ENCODE assay signal across 12 cellular contexts in the genomic region with DNA sequence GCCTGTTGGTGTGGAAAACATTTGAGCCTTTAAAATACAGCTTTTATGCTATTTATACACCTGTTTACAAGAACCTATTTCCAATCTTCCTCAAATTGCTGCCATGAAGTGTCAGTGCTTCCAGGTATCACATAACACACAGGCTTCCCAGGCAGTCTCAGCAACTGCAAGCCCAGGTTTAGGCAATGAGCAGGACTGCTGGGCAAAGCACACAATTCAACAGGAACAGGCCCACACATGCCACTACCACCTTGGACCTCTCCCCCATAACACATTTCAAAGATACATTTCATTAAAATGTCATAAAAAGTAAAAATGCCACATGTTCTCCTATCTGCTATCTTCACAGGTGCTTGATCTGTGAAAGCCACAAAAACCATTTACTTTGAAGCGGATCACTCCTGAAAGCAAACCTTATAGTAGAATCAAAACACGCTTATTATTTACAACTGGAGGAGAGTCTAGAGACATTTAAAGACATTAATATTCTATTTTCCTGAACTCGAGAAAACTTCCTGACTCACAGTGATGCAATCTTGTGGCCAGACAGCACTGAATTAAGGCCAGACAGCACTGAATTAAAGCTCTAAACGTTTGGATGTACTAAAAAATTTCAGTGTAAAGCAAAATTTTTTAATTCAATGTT. TPM values are rescaled to one million over a fixed set of nuclear protein-coding genes. Genes with fewer than 3 reads are reported as not detected.
DNase-seq lines count a peak whose midpoint lies in the region; ATAC-seq and TF ChIP-seq lines count a peak whose summit lies in the region.
"Had no signal": no experiment of that assay in that cellular context is flagged by ENCODE, and none has a peak within 500 bp of the region (broad histone marks: within the 10 kb centered on the region; RNA-seq: fewer than 3 reads in every experiment).

No MANE protein-coding gene starts in this region.

- peak overlapping the region; percentile 29; the same call in 1 of the 2 replicates for H3K27ac ChIP-seq in PC-9
- H3K27ac ChIP-seq: BLaER1 had no signal

- H3K9me2 ChIP-seq in PC-9 (ENCODE audit: insufficient read depth) = no peaks in the 10 kb centered on the region

- no peaks in the 10 kb centered on the region for H3K9me3 ChIP-seq in PC-9 (ENCODE audit: insufficient read depth, low read depth)
- H3K9me3 ChIP-seq: BLaER1 had no signal

- H3K4me1 ChIP-seq in PC-9 (replicated peaks; ENCODE audit: insufficient read depth) = peaks cover 15% of the 10 kb centered on the region
- H3K4me1 ChIP-seq: BLaER1 had no signal

- no TSS peak for BruUV-seq in PC-9 (replicated peaks; lab: Mats Ljungman, UMichigan)

- H4K20me1 ChIP-seq in PC-9 (ENCODE audit: insufficient read depth) = peaks cover 5% of the 10 kb centered on the region; the same call in 1 of the 2 replicates

- no peak overlapping the region for H3K4me3 ChIP-seq in PC-9
- H3K4me3 ChIP-seq: BLaER1 had no signal

- H2AFZ ChIP-seq in PC-9 = no peak overlapping the region

- ATAC-seq in activated T-cell treated with anti-CD3 and anti-CD28 coated beads, Interleukin-2, amount 50 U/mL, for 72 hours (replicated peaks in 1 of 2) = no peak
- ATAC-seq in effector memory CD8-positive, alpha-beta T cell (replicated peaks) = peak; percentile 69
- no peak for ATAC-seq in stimulated activated effector memory CD8-positive, alpha-beta T cell treated with anti-CD3 and anti-CD28 coated beads, Interleukin-12 subunit alpha, Interleukin-12 subunit beta, amount 100 ng/mL, for 72 hours
- ATAC-seq in HG02610 (IDR thresholded peaks at IDR 0.05; ENCODE audit: unreplicated experiment) = no peak
- ATAC-seq: stimulated activated naive B cell treated with anti-CD40 and anti-IgM and Interleukin-4, amounts not matched to agents 10 μg/mL and 1 μg/mL and 100 μg/mL, for 72 hours had no signal

- POLR2A ChIA-PET in PC-9 (lab: Charles Lee; ENCODE audit: unreplicated experiment) = no interaction called here

- peaks cover 29% of the 10 kb centered on the region for H3K36me3 ChIP-seq in PC-9 (ENCODE audit: low read depth)

- H3K27me3 ChIP-seq in PC-9 (ENCODE audit: insufficient read depth, low read depth) = no peaks in the 10 kb centered on the region
- H3K27me3 ChIP-seq: BLaER1 had no signal

- peaks cover 8% of the 10 kb centered on the region; the same call in 1 of the 2 replicates for H3K79me2 ChIP-seq in PC-9 (ENCODE audit: low read depth)

- no peak overlapping the region for H3K4me3 Mint-ChIP-seq in activated T-cell treated with anti-CD3 and anti-CD28 coated beads, Interleukin-2, amount 50 U/mL, for 72 hours
- H3K4me3 Mint-ChIP-seq in effector memory CD8-positive, alpha-beta T cell = peak overlapping the region in 1 of 2 donors; percentile 11
- H3K4me3 Mint-ChIP-seq in stimulated activated effector memory CD8-positive, alpha-beta T cell treated with anti-CD3 and anti-CD28 coated beads, Interleukin-12 subunit alpha, Interleukin-12 subunit beta, amount 100 ng/mL, for 72 hours = no peak overlapping the region
- no peak overlapping the region for H3K4me3 Mint-ChIP-seq in CD14-positive monocyte
- H3K4me3 Mint-ChIP-seq: stimulated activated naive B cell treated with anti-CD40 and anti-IgM and Interleukin-4, amounts not matched to agents 10 μg/mL and 1 μg/mL and 100 μg/mL, for 72 hours had no signal

- no peak overlapping the region for H3K4me2 ChIP-seq in PC-9
- H3K4me2 ChIP-seq: BLaER1 had no signal

- H3K36me3 Mint-ChIP-seq in activated T-cell treated with anti-CD3 and anti-CD28 coated beads, Interleukin-2, amount 50 U/mL, for 72 hours (ENCODE audit: insufficient read depth in 2 of 2) = peaks cover 0 to 12% of the 10 kb centered on the region in 2 donors
- H3K36me3 Mint-ChIP-seq in effector memory CD8-positive, alpha-beta T cell (ENCODE audit: insufficient read depth) = peaks cover 41% of the 10 kb centered on the region
- peaks cover 79% of the 10 kb centered on the region for H3K36me3 Mint-ChIP-seq in stimulated activated effector memory CD8-positive, alpha-beta T cell treated with anti-CD3 and anti-CD28 coated beads, Interleukin-12 subunit alpha, Interleukin-12 subunit beta, amount 100 ng/mL, for 72 hours
- H3K36me3 Mint-ChIP-seq in CD14-positive monocyte = peaks cover 62 to 80% of the 10 kb centered on the region in 2 donors

- H3K27me3 Mint-ChIP-seq in activated T-cell treated with anti-CD3 and anti-CD28 coated beads, Interleukin-2, amount 50 U/mL, for 72 hours (ENCODE audit: low read depth) = no peaks in the 10 kb centered on the region
- H3K27me3 Mint-ChIP-seq in effector memory CD8-positive, alpha-beta T cell = no peaks in the 10 kb centered on the region
- H3K27me3 Mint-ChIP-seq in CD14-positive monocyte (ENCODE audit: low read depth in 3 of 3) = no peaks in the 10 kb centered on the region
- H3K27me3 Mint-ChIP-seq: stimulated activated naive B cell treated with anti-CD40 and anti-IgM and Interleukin-4, amounts not matched to agents 10 μg/mL and 1 μg/mL and 100 μg/mL, for 72 hours had no signal

- peaks cover 28% of the 10 kb centered on the region for H3F3A ChIP-seq in PC-9 (ENCODE audit: insufficient read depth, low read depth)

- intact Hi-C loops in PC-9 (cut with micrococcal nuclease; ENCODE audit: unreplicated experiment) (no loop called here), CD14-positive monocyte (cut with micrococcal nuclease) (no loop called here)

- peak overlapping the region; percentile 76 for H3K27ac Mint-ChIP-seq in activated T-cell treated with anti-CD3 and anti-CD28 coated beads, Interleukin-2, amount 50 U/mL, for 72 hours
- H3K27ac Mint-ChIP-seq in effector memory CD8-positive, alpha-beta T cell = peak overlapping the region; percentile 55 to 81
- H3K27ac Mint-ChIP-seq in stimulated activated effector memory CD8-positive, alpha-beta T cell treated with anti-CD3 and anti-CD28 coated beads, Interleukin-12 subunit alpha, Interleukin-12 subunit beta, amount 100 ng/mL, for 72 hours = peak overlapping the region; percentile 48
- H3K27ac Mint-ChIP-seq in CD14-positive monocyte = peak overlapping the region in 1 of 7 donors; percentile 11
- H3K27ac Mint-ChIP-seq: stimulated activated naive B cell treated with anti-CD40 and anti-IgM and Interleukin-4, amounts not matched to agents 10 μg/mL and 1 μg/mL and 100 μg/mL, for 72 hours had no signal

- no peaks in the 10 kb centered on the region for H3K9me3 Mint-ChIP-seq in activated T-cell treated with anti-CD3 and anti-CD28 coated beads, Interleukin-2, amount 50 U/mL, for 72 hours
- no peaks in the 10 kb centered on the region for H3K9me3 Mint-ChIP-seq in effector memory CD8-positive, alpha-beta T cell
- H3K9me3 Mint-ChIP-seq in stimulated activated effector memory CD8-positive, alpha-beta T cell treated with anti-CD3 and anti-CD28 coated beads, Interleukin-12 subunit alpha, Interleukin-12 subunit beta, amount 100 ng/mL, for 72 hours = no peaks in the 10 kb centered on the region
- no peaks in the 10 kb centered on the region for H3K9me3 Mint-ChIP-seq in CD14-positive monocyte
- H3K9me3 Mint-ChIP-seq: stimulated activated naive B cell treated with anti-CD40 and anti-IgM and Interleukin-4, amounts not matched to agents 10 μg/mL and 1 μg/mL and 100 μg/mL, for 72 hours had no signal

- peaks cover 17% of the 10 kb centered on the region for H3K4me1 Mint-ChIP-seq in activated T-cell treated with anti-CD3 and anti-CD28 coated beads, Interleukin-2, amount 50 U/mL, for 72 hours (ENCODE audit: low read depth)
- peaks cover 13 to 22% of the 10 kb centered on the region in 2 donors for H3K4me1 Mint-ChIP-seq in effector memory CD8-positive, alpha-beta T cell (ENCODE audit: low read depth in 2 of 2)
- H3K4me1 Mint-ChIP-seq in stimulated activated effector memory CD8-positive, alpha-beta T cell treated with anti-CD3 and anti-CD28 coated beads, Interleukin-12 subunit alpha, Interleukin-12 subunit beta, amount 100 ng/mL, for 72 hours = peaks cover 18% of the 10 kb centered on the region
- H3K4me1 Mint-ChIP-seq in CD14-positive monocyte = peaks cover 2% of the 10 kb centered on the region
- H3K4me1 Mint-ChIP-seq: stimulated activated naive B cell treated with anti-CD40 and anti-IgM and Interleukin-4, amounts not matched to agents 10 μg/mL and 1 μg/mL and 100 μg/mL, for 72 hours had no signal

- CTCF ChIA-PET in PC-9 (lab: Charles Lee) = interaction anchor here (0.5 to 0.6 kb wide), 2 partner anchors 23 to 523 kb away, joined by 3 to 5 read pairs; no protein-coding TSS in a partner anchor

- no peak for TF ChIP-seq CTCF in PC-9 (conservative IDR thresholded peaks at IDR 0.05)
- no peak for TF ChIP-seq CTCF in CD14-positive monocyte (IDR thresholded peaks at IDR 0.05)

- DNase-seq in activated T-cell treated with anti-CD3 and anti-CD28 coated beads, Interleukin-2, amount 50 U/mL, for 72 hours = no peak
- DNase-seq in activated T-cell treated with anti-CD3 and anti-CD28 coated beads, Interleukin-2, amount 50 U/mL, for 1 hour = no peak
- no peak for DNase-seq in PC-9
- DNase-seq in effector memory CD8-positive, alpha-beta T cell = no peak
- DNase-seq in stimulated activated effector memory CD8-positive, alpha-beta T cell treated with anti-CD3 and anti-CD28 coated beads, Interleukin-12 subunit alpha, Interleukin-12 subunit beta, amount 100 ng/mL, for 72 hours (ENCODE audit: low spot score in 2 of 2) = no peak
- no peak for DNase-seq in CD14-positive monocyte (ENCODE audit: low spot score)
- no peak for DNase-seq in NCI-H748 treated with DMSO at 0.1 percent for 48 hours (lab: John Stamatoyannopoulos, UW)
- DNase-seq: glutamatergic neuron; KG1; stimulated activated naive B cell treated with anti-CD40 and anti-IgM and Interleukin-4, amounts not matched to agents 10 μg/mL and 1 μg/mL and 100 μg/mL, for 72 hours had no signal

RNA-seq across cellular contexts. Expression of a gene that starts 31.5 kb away (rescaled TPM):
- 10 to 100 TPM; 36.4 to 37.9 TPM for total RNA-seq in activated T-cell treated with anti-CD3 and anti-CD28 coated beads, Interleukin-2, amount 50 U/mL, for 72 hours
- total RNA-seq in PC-9 (2021) = 63.9 and 74.5 TPM in 2 replicates
- polyA plus RNA-seq in CD14-positive monocyte = 10 to 100 TPM; 13.5 to 21.7 TPM
